In genomic region chr18:48974304-48975220, GRCh38 we compare ENCODE assay signal across 9 cellular contexts. TPM values are rescaled to one million over a fixed set of nuclear protein-coding genes. Genes with fewer than 3 reads are reported as not detected.
DNase-seq lines count a peak whose midpoint lies in the region; ATAC-seq and TF ChIP-seq lines count a peak whose summit lies in the region.
"Had no signal": no experiment of that assay in that cellular context is flagged by ENCODE, and none has a peak within 500 bp of the region (broad histone marks: within the 10 kb centered on the region; RNA-seq: fewer than 3 reads in every experiment).

No MANE protein-coding gene starts in this region.

- H3K9me3 ChIP-seq in ES-I3 (ENCODE audit: control insufficient read depth, insufficient read depth, low read length) (no peaks in the 10 kb centered on the region), T-helper 17 cell (ENCODE audit: control insufficient read depth, low read length, poor library complexity, severe bottlenecking) (no peaks in the 10 kb centered on the region), gastroesophageal sphincter (no peaks in the 10 kb centered on the region)
- H3K9me3 ChIP-seq: mucosa of descending colon had no signal

- H3K9ac ChIP-seq in ES-I3 (ENCODE audit: low read depth, low read length), result peak overlapping the region; percentile 80

- no peaks in the 10 kb centered on the region for H3K27me3 ChIP-seq in gastroesophageal sphincter

- H3K4me3 ChIP-seq in gastroesophageal sphincter, result peak overlapping the region in 1 of 2 donors; percentile 78

- ATAC-seq in T-helper 17 cell, result no peak
- ATAC-seq in gastroesophageal sphincter, result no peak
- no peak for ATAC-seq in GM21360 (IDR thresholded peaks at IDR 0.05; ENCODE audit: unreplicated experiment)

- TF ChIP-seq CTCF in gastroesophageal sphincter (IDR thresholded peaks at IDR 0.05), result no peak
- TF ChIP-seq CTCF in progenitor cell of endocrine pancreas (IDR thresholded peaks at IDR 0.05; ENCODE audit: unreplicated experiment), result peak; percentile 20

- peaks cover 5% of the 10 kb centered on the region for H3K27me3 Mint-ChIP-seq in T-helper 17 cell
- H3K27me3 Mint-ChIP-seq in progenitor cell of endocrine pancreas, result peaks cover 17% of the 10 kb centered on the region

- H3K27ac Mint-ChIP-seq in T-helper 17 cell, result peak overlapping the region; percentile 67
- peak overlapping the region; percentile 96 for H3K27ac Mint-ChIP-seq in progenitor cell of endocrine pancreas

- H3K4me1 Mint-ChIP-seq in T-helper 17 cell (peaks cover 5% of the 10 kb centered on the region), progenitor cell of endocrine pancreas (ENCODE audit: low read depth) (peaks cover 17% of the 10 kb centered on the region)

- H3K9me3 Mint-ChIP-seq in progenitor cell of endocrine pancreas (ENCODE audit: low read depth), result no peaks in the 10 kb centered on the region

- WGBS in gastroesophageal sphincter (ENCODE audit: low coverage in 1 of 2), 2 donors, result 53 to 64% methylated on average over 9 to 10 of the region's 31 CpGs

- no peaks in the 10 kb centered on the region for H3K36me3 ChIP-seq in ES-I3 (ENCODE audit: insufficient read depth, low read length)
- H3K36me3 ChIP-seq in gastroesophageal sphincter, result no peaks in the 10 kb centered on the region

- TF ChIP-seq POLR2A in gastroesophageal sphincter (IDR thresholded peaks at IDR 0.05), result no peak

- peaks cover 20% of the 10 kb centered on the region; the same call in 1 of the 2 replicates for H3K4me1 ChIP-seq in ES-I3 (ENCODE audit: insufficient read depth, low read length)
- peaks cover 0 to 17% (median 7%) of the 10 kb centered on the region in 3 donors for H3K4me1 ChIP-seq in gastroesophageal sphincter

- H3K27ac ChIP-seq in gastroesophageal sphincter, result peak overlapping the region; percentile 8 to 87 (median 79)

- no peak for TF ChIP-seq EP300 in gastroesophageal sphincter (IDR thresholded peaks at IDR 0.05)

- H3K36me3 Mint-ChIP-seq in T-helper 17 cell (ENCODE audit: low read depth) (no peaks in the 10 kb centered on the region), progenitor cell of endocrine pancreas (ENCODE audit: insufficient read depth) (no peaks in the 10 kb centered on the region)

- no peak for DNase-seq in T-helper 17 cell
- no peak for DNase-seq in progenitor cell of endocrine pancreas (ENCODE audit: low spot score, unreplicated experiment)
- no peak for DNase-seq in NCI-H1694 (lab: John Stamatoyannopoulos, UW)
- no peak for DNase-seq in mucosa of gallbladder (ENCODE audit: low spot score)
- DNase-seq in stimulated activated naive CD4-positive, alpha-beta T cell (lab: John Stamatoyannopoulos, UW), result no peak

- H3K4me3 Mint-ChIP-seq in T-helper 17 cell, result peak overlapping the region; percentile 80
- H3K4me3 Mint-ChIP-seq in progenitor cell of endocrine pancreas (ENCODE audit: low read depth), result peak overlapping the region; percentile 78

RNA-seq across cellular contexts. Expression of gene SMAD7, which starts 23.8 kb away (rescaled TPM):
- total RNA-seq in T-helper 17 cell (100 to 1,000 TPM; 161 to 181 TPM), gastroesophageal sphincter (10 to 100 TPM; 41.2 to 76.0 (median 55.2) TPM), progenitor cell of endocrine pancreas (24.3 and 27.8 TPM in 2 replicates), mucosa of gallbladder (20.0 TPM)
